ENCODE assay signal across 16 cellular contexts in the genomic region with DNA sequence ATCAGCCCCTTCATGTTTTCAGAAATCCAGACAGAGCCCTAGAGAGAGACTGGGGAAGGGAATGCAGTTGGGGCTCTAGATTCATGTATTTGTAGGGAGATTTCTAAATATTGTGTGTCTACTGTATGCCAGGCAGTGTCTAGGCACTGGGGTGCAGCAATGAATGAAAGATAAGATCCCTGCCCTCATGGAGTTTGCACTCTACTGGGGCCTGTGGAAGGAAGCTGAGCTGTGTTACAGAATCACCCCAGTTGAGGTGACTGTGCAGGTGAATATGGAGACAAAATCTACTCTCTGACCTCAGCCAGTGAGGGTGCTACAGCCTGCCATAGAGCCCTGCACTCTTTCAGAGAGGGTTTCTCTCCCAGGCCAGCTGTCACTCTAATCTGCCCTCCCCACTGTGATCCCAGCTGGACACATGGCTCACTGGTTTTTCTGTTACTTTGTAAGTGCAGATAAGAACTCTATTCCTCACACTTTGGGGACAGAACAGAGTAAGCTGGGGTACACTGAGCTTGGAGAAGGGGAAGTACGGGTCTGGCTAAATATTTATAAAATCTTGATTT.
"Had no signal": no experiment of that assay in that cellular context is flagged by ENCODE, and none has a peak within 500 bp of the region (broad histone marks: within the 10 kb centered on the region; RNA-seq: fewer than 3 reads in every experiment).

No MANE protein-coding gene starts in this region.

- DNase-seq: activated CD4-positive, CD25-positive, alpha-beta regulatory T cell treated with anti-CD3 and anti-CD28 coated beads, Interleukin-2, amount 50 U/mL, for 72 hours; activated naive CD4-positive, alpha-beta T cell; activated T-cell treated with anti-CD3 and anti-CD28 coated beads, Interleukin-2, amount 50 U/mL, for 1 hour; effector memory CD4-positive, alpha-beta T cell; hippocampal formation; left ventricle myocardium inferior; mammary epithelial cell; midbrain; pancreas; psoas muscle; right lobe of liver; small intestine; stimulated activated CD4-positive, alpha-beta T cell treated with anti-CD3 and anti-CD28 coated beads, Interleukin-2, amount 100 ng/mL, for 24 hours; stomach; transverse colon had no signal

- ATAC-seq: pancreas; right lobe of liver; stimulated activated effector memory CD8-positive, alpha-beta T cell treated with anti-CD3 and anti-CD28 coated beads, Interleukin-12 subunit alpha, Interleukin-12 subunit beta, amount 100 ng/mL, for 72 hours had no signal
